ENCODE assay signal across 18 cellular contexts in genomic region chr13:42305503-42305902, GRCh38.
"Had no signal": no experiment of that assay in that cellular context is flagged by ENCODE, and none has a peak within 500 bp of the region (broad histone marks: within the 10 kb centered on the region; RNA-seq: fewer than 3 reads in every experiment).

No MANE protein-coding gene starts in this region.

- H3K4me1 ChIP-seq: left ventricle myocardium inferior, testis had no signal

- H3K27me3 ChIP-seq: brain microvascular endothelial cell, spleen, testis had no signal

- ATAC-seq: psoas muscle, sciatic nerve had no signal

- H3K4me3 Mint-ChIP-seq: nephron had no signal

- FAIRE-seq: endometrium, frontal cortex, urothelium cell line had no signal

- H3K4me3 ChIP-seq: left ventricle myocardium inferior, psoas muscle, spleen, testis had no signal

- DNase-seq: activated CD4-positive, alpha-beta T cell treated with anti-CD3 and anti-CD28 coated beads, Interleukin-2, amount 50 U/mL, for 48 hours; activated naive CD4-positive, alpha-beta T cell treated with anti-CD3 and anti-CD28 coated beads, Interleukin-2, amount 50 U/mL, for 16 hours; brain microvascular endothelial cell; islet precursor cell; left ventricle myocardium inferior; mesenchymal stem cell; psoas muscle; spleen; stimulated activated CD4-positive, alpha-beta T cell treated with anti-CD3 and anti-CD28 coated beads, Interleukin-1b, Interleukin-23, amount 100 ng/mL, for 48 hours; stimulated activated naive CD4-positive, alpha-beta T cell treated with Interleukin-2 at 50 U/mL for 16 hours; T-helper 2 cell; testis had no signal

- H3K27ac Mint-ChIP-seq: activated T-helper 2 cell treated with anti-CD3 and anti-CD28 coated beads, Interferon-gamma antibody, Interleukin-2, Interleukin-4, amounts not matched to agents 10 μg/mL and 5 μg/mL and 100 μg/mL, durations not matched to agents 14 hours and 24 hours and 36 hours; nephron had no signal

- H3K27ac ChIP-seq: brain microvascular endothelial cell, left ventricle myocardium inferior, psoas muscle, spleen, testis had no signal

- H3K9me3 Mint-ChIP-seq: nephron had no signal

- H3K9me3 ChIP-seq: left ventricle myocardium inferior, psoas muscle, spleen, testis had no signal

- H3K4me1 Mint-ChIP-seq: nephron had no signal
